Comparison of ENCODE assay signal across 10 cellular contexts in genomic region chr2:33322099-33322498, GRCh38.
A peak's percentile ranks its signal among the peaks of the same experiment; 100 is the strongest.
DNase-seq lines count a peak whose midpoint lies in the region; ATAC-seq and TF ChIP-seq lines count a peak whose summit lies in the region.
"Had no signal": no experiment of that assay in that cellular context is flagged by ENCODE, and none has a peak within 500 bp of the region (broad histone marks: within the 10 kb centered on the region; RNA-seq: fewer than 3 reads in every experiment).

No MANE protein-coding gene starts in this region.

- in situ Hi-C loops in KBM-7 (cut with MboI; ENCODE audit: low pct_unique_long_range_greater_than_20kb, low sequenced_read_pairs): no loop called here

- DNase-seq in activated CD8-positive, alpha-beta T cell treated with anti-CD3 and anti-CD28 coated beads, Interleukin-2, amount 10 ng/mL, durations not matched to agents 7 days and 5 days: no peak
- DNase-seq in Right ventricle myocardium superior (peak; percentile 53), NCI-H1694 (lab: John Stamatoyannopoulos, UW) (no peak), KBM-7 (no peak)
- DNase-seq: NCI-H1436 treated with DMSO at 0.1 percent for 48 hours had no signal

- H2AFZ ChIP-seq in KMS-11 (ENCODE audit: low read depth): peak overlapping the region; percentile 44; the same call in 1 of the 2 replicates

- H3K9ac ChIP-seq in KMS-11: peak overlapping the region; percentile 30; the same call in 1 of the 2 replicates
- no peak overlapping the region for H3K9ac ChIP-seq in skeletal muscle tissue (ENCODE audit: low read depth in 1 of 3, low read length in 3 of 3)

- no peaks in the 10 kb centered on the region for H3K9me3 Mint-ChIP-seq in activated CD8-positive, alpha-beta T cell treated with anti-CD3 and anti-CD28 coated beads, Interleukin-2, amount 10 ng/mL, durations not matched to agents 7 days and 5 days (ENCODE audit: insufficient read depth)
- H3K9me3 Mint-ChIP-seq: neural crest cell had no signal

- H3K27ac ChIP-seq in KMS-11 (peak overlapping the region; percentile 76), skeletal muscle tissue (ENCODE audit: low read depth, low read length) (peak overlapping the region; percentile 14)

- peaks cover 17% of the 10 kb centered on the region for H3K4me1 Mint-ChIP-seq in activated CD8-positive, alpha-beta T cell treated with anti-CD3 and anti-CD28 coated beads, Interleukin-2, amount 10 ng/mL, durations not matched to agents 7 days and 5 days (ENCODE audit: low read depth)

- peak overlapping the region; percentile 56 for H3K4me3 ChIP-seq in KMS-11 (IDR thresholded peaks at IDR 0.05; ENCODE audit: insufficient read depth, low read depth, low read length)
- no peak overlapping the region for H3K4me3 ChIP-seq in skeletal muscle tissue (ENCODE audit: low read length in 3 of 3)

- H3K4me3 Mint-ChIP-seq in activated CD8-positive, alpha-beta T cell treated with anti-CD3 and anti-CD28 coated beads, Interleukin-2, amount 10 ng/mL, durations not matched to agents 7 days and 5 days: no peak overlapping the region
- H3K4me3 Mint-ChIP-seq: neural crest cell had no signal

- no peaks in the 10 kb centered on the region for H3K36me3 ChIP-seq in KMS-11 (ENCODE audit: insufficient read depth)
- H3K36me3 ChIP-seq in skeletal muscle tissue (ENCODE audit: control insufficient read depth in 3 of 3, insufficient read depth in 3 of 3, low read length in 3 of 3): no peaks in the 10 kb centered on the region

- no peak for TF ChIP-seq CTCF in KMS-11 (conservative IDR thresholded peaks at IDR 0.05; ENCODE audit: low read depth, low read length)

- POLR2A ChIA-PET in activated CD8-positive, alpha-beta T cell treated with anti-CD3 and anti-CD28 coated beads, Interleukin-2, amount 10 ng/mL, durations not matched to agents 7 days and 5 days (lab: Charles Lee): no interaction called here

- ATAC-seq in activated CD8-positive, alpha-beta T cell treated with anti-CD3 and anti-CD28 coated beads, Interleukin-2, amount 10 ng/mL, durations not matched to agents 7 days and 5 days: no peak
- ATAC-seq in Right ventricle myocardium superior (ENCODE audit: poor library complexity) (peak; percentile 87), esophagus mucosa (no peak), GM19351 (IDR thresholded peaks at IDR 0.05; ENCODE audit: unreplicated experiment) (no peak)

- peak overlapping the region; percentile 55 for H3K4me2 ChIP-seq in KMS-11

- H3K4me1 ChIP-seq in KMS-11 (ENCODE audit: low read depth, poor library complexity, severe bottlenecking) (peaks cover 48% of the 10 kb centered on the region), skeletal muscle tissue (ENCODE audit: control insufficient read depth in 3 of 3, insufficient read depth in 3 of 3, low read length in 3 of 3) (peaks cover 5 to 11% (median 8%) of the 10 kb centered on the region in 3 donors)

- no peaks in the 10 kb centered on the region for H3K79me2 ChIP-seq in KMS-11 (ENCODE audit: insufficient read depth, low read depth)

- H3K9me3 ChIP-seq in skeletal muscle tissue (ENCODE audit: control insufficient read depth in 3 of 3, low read length in 3 of 3): no peaks in the 10 kb centered on the region

- H3K27me3 Mint-ChIP-seq in activated CD8-positive, alpha-beta T cell treated with anti-CD3 and anti-CD28 coated beads, Interleukin-2, amount 10 ng/mL, durations not matched to agents 7 days and 5 days (ENCODE audit: low read depth): peaks cover 2% of the 10 kb centered on the region

- H3K27ac Mint-ChIP-seq in activated CD8-positive, alpha-beta T cell treated with anti-CD3 and anti-CD28 coated beads, Interleukin-2, amount 10 ng/mL, durations not matched to agents 7 days and 5 days: peak overlapping the region; percentile 12

- intact Hi-C loops in Right ventricle myocardium superior (cut with DNase I): no loop called here

- CTCF ChIA-PET in activated CD8-positive, alpha-beta T cell treated with anti-CD3 and anti-CD28 coated beads, Interleukin-2, amount 10 ng/mL, durations not matched to agents 7 days and 5 days (lab: Charles Lee): interaction anchor here (0.6 to 0.9 kb wide), 2 partner anchors 54 to 154 kb away, joined by 3 read pairs; no protein-coding TSS in a partner anchor

- H4K20me1 ChIP-seq in KMS-11 (ENCODE audit: insufficient read depth): no peaks in the 10 kb centered on the region

- no peaks in the 10 kb centered on the region for H3K36me3 Mint-ChIP-seq in activated CD8-positive, alpha-beta T cell treated with anti-CD3 and anti-CD28 coated beads, Interleukin-2, amount 10 ng/mL, durations not matched to agents 7 days and 5 days (ENCODE audit: low read depth)

- H3K27me3 ChIP-seq in KMS-11 (ENCODE audit: insufficient read depth, low read depth) (no peaks in the 10 kb centered on the region), skeletal muscle tissue (ENCODE audit: control insufficient read depth in 3 of 3, insufficient read depth in 3 of 3, low read length in 3 of 3) (no peaks in the 10 kb centered on the region)
